In genomic region chr1:201750120-201750519, GRCh38 we compare ENCODE assay signal across 2 cellular contexts.
TF ChIP-seq lines count a peak whose summit lies in the region.

No MANE protein-coding gene starts in this region.

TF ChIP-seq in GM23338, 12 proteins besides CTCF, POLR2A, EP300 and RAD21:
- no peak for TF ChIP-seq ZNF462 (CRISPR knock-in tag; IDR thresholded peaks at IDR 0.05)
- TF ChIP-seq EZH2 (IDR thresholded peaks at IDR 0.05; ENCODE audit: low read depth, unreplicated experiment): no peak
- no peak for TF ChIP-seq REST (IDR thresholded peaks at IDR 0.05; ENCODE audit: unreplicated experiment)
- no peak for TF ChIP-seq EZH2phosphoT487 (IDR thresholded peaks at IDR 0.05; ENCODE audit: unreplicated experiment)
- TF ChIP-seq ZNF331 (CRISPR knock-in tag; IDR thresholded peaks at IDR 0.05; ENCODE audit: low read depth): no peak
- no peak for TF ChIP-seq JUNB (IDR thresholded peaks at IDR 0.05; ENCODE audit: unreplicated experiment)
- no peak for TF ChIP-seq CREB1 (CRISPR knock-in tag; IDR thresholded peaks at IDR 0.05; ENCODE audit: low read depth)
- TF ChIP-seq ETS1 (IDR thresholded peaks at IDR 0.05): no peak
- TF ChIP-seq NANOG (IDR thresholded peaks at IDR 0.05; ENCODE audit: borderline replicate concordance): no peak
- TF ChIP-seq STAT1 (IDR thresholded peaks at IDR 0.05; ENCODE audit: unreplicated experiment): no peak

TF ChIP-seq in WTC11, 78 proteins besides CTCF, POLR2A, EP300 and RAD21 (continued from another document):
- TF ChIP-seq PRDM15 (CRISPR knock-in tag; IDR thresholded peaks at IDR 0.05) (no peak), FOXJ3 (CRISPR knock-in tag; IDR thresholded peaks at IDR 0.05; ENCODE audit: borderline replicate concordance) (no peak), SMAD3 (CRISPR knock-in tag; IDR thresholded peaks at IDR 0.05; ENCODE audit: borderline replicate concordance) (no peak), ZNF532 (CRISPR knock-in tag; IDR thresholded peaks at IDR 0.05; ENCODE audit: borderline replicate concordance) (no peak), ATF1 (CRISPR knock-in tag; IDR thresholded peaks at IDR 0.05) (no peak), CREB1 (CRISPR knock-in tag; IDR thresholded peaks at IDR 0.05) (no peak), ZNF512 (CRISPR knock-in tag; IDR thresholded peaks at IDR 0.05; ENCODE audit: borderline replicate concordance) (no peak), IRF2 (CRISPR knock-in tag; IDR thresholded peaks at IDR 0.05; ENCODE audit: borderline replicate concordance, low read depth) (no peak), TEAD4 (CRISPR knock-in tag; IDR thresholded peaks at IDR 0.05) (no peak), ERG (CRISPR knock-in tag; IDR thresholded peaks at IDR 0.05) (no peak)
